Comparison of ENCODE assay signal across 9 cellular contexts in genomic region chr16:4612977-4613635, GRCh38. TPM values are rescaled to one million over a fixed set of nuclear protein-coding genes. Genes with fewer than 3 reads are reported as not detected.
DNase-seq lines count a peak whose midpoint lies in the region; ATAC-seq and TF ChIP-seq lines count a peak whose summit lies in the region.
"Had no signal": no experiment of that assay in that cellular context is flagged by ENCODE, and none has a peak within 500 bp of the region (broad histone marks: within the 10 kb centered on the region; RNA-seq: fewer than 3 reads in every experiment).

No MANE protein-coding gene starts in this region.

- TF ChIP-seq CTCF in Panc1 (IDR thresholded peaks at IDR 0.05) = no peak
- TF ChIP-seq CTCF in esophagus squamous epithelium (IDR thresholded peaks at IDR 0.05) = no peak
- no peak for TF ChIP-seq CTCF in prostate gland (IDR thresholded peaks at IDR 0.05)
- TF ChIP-seq CTCF in GM13977 (IDR thresholded peaks at IDR 0.05; ENCODE audit: extremely low read depth, insufficient read depth, missing control alignments) = no peak

- H3K27me3 ChIP-seq in Panc1 (ENCODE audit: control insufficient read depth, insufficient read depth, low read length) (no peaks in the 10 kb centered on the region), esophagus squamous epithelium (no peaks in the 10 kb centered on the region), prostate gland (replicated peaks; ENCODE audit: insufficient read depth) (no peaks in the 10 kb centered on the region)

- intact Hi-C loops in Panc1 (cut with micrococcal nuclease; ENCODE audit: unreplicated experiment) = no loop called here
- intact Hi-C loops in esophagus squamous epithelium (cut with DNase I) = no loop called here
- intact Hi-C loops in prostate gland (cut with DNase I) = loop anchor here (5.0 to 10.0 kb wide), 2 partner anchors 79 to 122 kb away; partner anchors contain the start of genes ANKS3, DNAAF8 and NUDT16L1

- ATAC-seq in Panc1 (no peak), GM19397 (IDR thresholded peaks at IDR 0.05; ENCODE audit: unreplicated experiment) (no peak), HG03520 (IDR thresholded peaks at IDR 0.05; ENCODE audit: unreplicated experiment) (no peak)

- DNase-seq in ELR (ENCODE audit: low read depth) = peak; percentile 11
- DNase-seq in Panc1 (ENCODE audit: low read depth, low spot score) = no peak
- DNase-seq in esophagus squamous epithelium (lab: John Stamatoyannopoulos, UW) = no peak
- DNase-seq in prostate gland (ENCODE audit: low spot score) = no peak
- no peak for DNase-seq in GM13977 (ENCODE audit: low spot score)
- no peak for DNase-seq in activated CD4-positive, CD25-positive, alpha-beta regulatory T cell (lab: John Stamatoyannopoulos, UW)

- TF ChIP-seq POLR2A in esophagus squamous epithelium (IDR thresholded peaks at IDR 0.05) = no peak
- no peak for TF ChIP-seq POLR2A in prostate gland (IDR thresholded peaks at IDR 0.05)

- H3K4me3 ChIP-seq in Panc1 (ENCODE audit: low read depth in 2 of 2, low read length in 2 of 2) (peak overlapping the region; percentile 67 to 74), esophagus squamous epithelium (peak overlapping the region; percentile 69 to 99 (median 88)), prostate gland (peak overlapping the region; percentile 96 to 98)

- H3K9me3 ChIP-seq in Panc1 (ENCODE audit: control insufficient read depth, insufficient read depth, low read depth, low read length) (no peaks in the 10 kb centered on the region), esophagus squamous epithelium (no peaks in the 10 kb centered on the region), prostate gland (no peaks in the 10 kb centered on the region)

- WGBS in esophagus squamous epithelium, 2 donors = 28 to 39% methylated on average over 7 to 10 of the region's 14 CpGs
- 32% methylated on average over 13 of the region's 14 CpGs for WGBS in prostate gland

- CTCF ChIA-PET in Panc1 (lab: Charles Lee) = no interaction called here

- peaks cover 26% of the 10 kb centered on the region for H3K4me1 ChIP-seq in Panc1 (ENCODE audit: control insufficient read depth, insufficient read depth, low read length)
- peaks cover 45 to 70% (median 52%) of the 10 kb centered on the region in 3 donors for H3K4me1 ChIP-seq in esophagus squamous epithelium
- peaks cover 24% of the 10 kb centered on the region for H3K4me1 ChIP-seq in prostate gland (replicated peaks)

- no TSS peak for BruUV-seq in Panc1 (replicated peaks; lab: Mats Ljungman, UMichigan)

- in situ Hi-C loops in Panc1 (cut with HindIII; ENCODE audit: low pct_unique_long_range_greater_than_20kb, low sequenced_read_pairs) (no loop called here), GM13977 (cut with MboI; ENCODE audit: low pct_unique_long_range_greater_than_20kb, low sequenced_read_pairs, unreplicated experiment) (no loop called here)

- H3K36me3 ChIP-seq in Panc1 (ENCODE audit: control insufficient read depth, insufficient read depth, low read length) (no peaks in the 10 kb centered on the region), esophagus squamous epithelium (peaks cover 0 to 24% (median 14%) of the 10 kb centered on the region in 3 donors), prostate gland (peaks cover 0 to 7% of the 10 kb centered on the region in 2 donors)

- H3K27ac ChIP-seq in Panc1 (ENCODE audit: low read length) (peak overlapping the region; percentile 54), esophagus squamous epithelium (peak overlapping the region; percentile 94 to 98 (median 96)), prostate gland (peak overlapping the region; percentile 100)

- POLR2A ChIA-PET in Panc1 (lab: Charles Lee) = no interaction called here

RNA-seq across cellular contexts. Expression of gene UBALD1, which starts 1.6 kb away (rescaled TPM):
- 29.9 TPM for total RNA-seq in Panc1 (2021; ENCODE audit: unreplicated experiment)
- polyA plus RNA-seq in Panc1 (2012; ENCODE audit: insufficient read length) = 45.6 TPM
- total RNA-seq in esophagus squamous epithelium = 10 to 100 TPM in 1 of 4 donors, 1 to 10 TPM in 3; 5.9 to 17.0 (median 9.6) TPM
- total RNA-seq in prostate gland = 10 to 100 TPM; 14.5 to 22.1 TPM

RNA-seq across cellular contexts. Expression of gene MGRN1, which starts 11.5 kb away (rescaled TPM):
- total RNA-seq in Panc1 (2021; ENCODE audit: unreplicated experiment) = 59.7 TPM
- polyA plus RNA-seq in Panc1 (2012; ENCODE audit: insufficient read length) = 72.3 TPM
- 10 to 100 TPM; 15.8 to 25.6 (median 22.0) TPM for total RNA-seq in esophagus squamous epithelium
- total RNA-seq in prostate gland = 100 to 1,000 TPM in 1 of 2 donors, 10 to 100 TPM in 1; 59.6 to 101 TPM

RNA-seq across cellular contexts. Expression of gene C16orf96, which starts 57.0 kb away (rescaled TPM):
- total RNA-seq in Panc1 (2021; ENCODE audit: unreplicated experiment) (0.15 TPM), esophagus squamous epithelium (under 1 TPM in 3 of 4 donors, not detected in 1; 0.04 to 0.19 (median 0.06) TPM), prostate gland (1 to 10 TPM in 1 of 2 donors, under 1 TPM in 1; 0.27 to 3.8 TPM)
- 0.07 TPM for polyA plus RNA-seq in Panc1 (2012; ENCODE audit: insufficient read length)
- total RNA-seq: dermis blood vessel endothelial cell had no signal
